ENCODE assay signal across 8 cellular contexts in genomic region chr2:148645135-148645924, GRCh38. TPM values are rescaled to one million over a fixed set of nuclear protein-coding genes. Genes with fewer than 3 reads are reported as not detected.
DNase-seq lines count a peak whose midpoint lies in the region; ATAC-seq and TF ChIP-seq lines count a peak whose summit lies in the region.

No MANE protein-coding gene starts in this region.

- intact Hi-C loops in vagina (cut with DNase I), result no loop called here

- H3K36me3 ChIP-seq in vagina, result no peaks in the 10 kb centered on the region

- H3K4me3 ChIP-seq in astrocyte of the cerebellum (ENCODE audit: low read depth, low read length), result peak overlapping the region; percentile 85
- H3K4me3 ChIP-seq in vagina, result peak overlapping the region; percentile 75 to 81

- TF ChIP-seq CTCF in astrocyte of the cerebellum (IDR thresholded peaks at IDR 0.05; ENCODE audit: low read depth, low read length, missing control alignments) (peak; percentile 31), vagina (IDR thresholded peaks at IDR 0.05) (no peak)

- peaks cover 49% of the 10 kb centered on the region for H3K4me1 ChIP-seq in vagina

- in situ Hi-C loops in astrocyte of the cerebellum (cut with HindIII; ENCODE audit: low sequenced_read_pairs), result no loop called here

- H3K9me3 ChIP-seq in vagina, result no peaks in the 10 kb centered on the region

- DNase-seq in NCI-H2029 (lab: John Stamatoyannopoulos, UW) (peak; percentile 93), T-helper 9 cell (peak; percentile 94), astrocyte of the cerebellum (ENCODE audit: low read depth) (peak; percentile 73), hepatic stellate cell (ENCODE audit: low spot score) (peak; percentile 87), putamen (ENCODE audit: low spot score) (peak; percentile 96), vagina (ENCODE audit: extremely low spot score in 2 of 2) (peak in 1 of 2 donors; percentile 97)

- TF ChIP-seq POLR2A in vagina (IDR thresholded peaks at IDR 0.05), result no peak

- peak overlapping the region; percentile 99 for H3K27ac ChIP-seq in vagina

- no peaks in the 10 kb centered on the region for H3K27me3 ChIP-seq in vagina

- ATAC-seq in GM18502 (IDR thresholded peaks at IDR 0.05; ENCODE audit: poor library complexity, unreplicated experiment) (peak; percentile 48), HG03025 (IDR thresholded peaks at IDR 0.05; ENCODE audit: low FRiP score, unreplicated experiment) (peak; percentile 41)

RNA-seq across cellular contexts. Expression of gene EPC2, which starts 0.8 kb away (rescaled TPM):
- total RNA-seq in vagina, result 31.9 TPM
